Comparison of ENCODE assay signal across 12 cellular contexts in genomic region chr3:12393894-12394293, GRCh38.
DNase-seq lines count a peak whose midpoint lies in the region; ATAC-seq and TF ChIP-seq lines count a peak whose summit lies in the region.
"Had no signal": no experiment of that assay in that cellular context is flagged by ENCODE, and none has a peak within 500 bp of the region (broad histone marks: within the 10 kb centered on the region; RNA-seq: fewer than 3 reads in every experiment).

No MANE protein-coding gene starts in this region.

- H3K36me3 Mint-ChIP-seq in naive thymus-derived CD4-positive, alpha-beta T cell, result no peaks in the 10 kb centered on the region

- peaks cover 21 to 43% (median 26%) of the 10 kb centered on the region in 5 donors for H3K27me3 Mint-ChIP-seq in naive thymus-derived CD4-positive, alpha-beta T cell

- H3K4me3 ChIP-seq in NB4 (ENCODE audit: low read depth, low read length) (no peak overlapping the region), colonic mucosa (no peak overlapping the region)
- H3K4me3 ChIP-seq in naive thymus-derived CD4-positive, alpha-beta T cell (ENCODE audit: low read length), result no peak overlapping the region
- H3K4me3 ChIP-seq: suprapubic skin had no signal

- CTCF ChIA-PET in naive thymus-derived CD4-positive, alpha-beta T cell (lab: Charles Lee), result interaction anchor here (0.7 kb wide), 1 partner anchor 1132 kb away, joined by 3 read pairs; no protein-coding TSS in a partner anchor

- H3K27me3 ChIP-seq in colonic mucosa, result no peaks in the 10 kb centered on the region
- no peaks in the 10 kb centered on the region for H3K27me3 ChIP-seq in naive thymus-derived CD4-positive, alpha-beta T cell (ENCODE audit: control insufficient read depth in 2 of 2, insufficient read depth in 2 of 2, low read length in 2 of 2)
- H3K27me3 ChIP-seq: suprapubic skin had no signal

- TF ChIP-seq CTCF in NB4 (IDR thresholded peaks at IDR 0.05; ENCODE audit: low read depth, low read length) (no peak), colonic mucosa (IDR thresholded peaks at IDR 0.05) (no peak)

- H3K27ac ChIP-seq in colonic mucosa, result peak overlapping the region; percentile 26
- H3K27ac ChIP-seq in naive thymus-derived CD4-positive, alpha-beta T cell (ENCODE audit: low read depth, low read length), result no peak overlapping the region
- H3K27ac ChIP-seq: suprapubic skin, WERI-Rb-1 had no signal

- peaks cover 0 to 1% (median 0%) of the 10 kb centered on the region in 11 donors for H3K9me3 Mint-ChIP-seq in naive thymus-derived CD4-positive, alpha-beta T cell
- H3K9me3 Mint-ChIP-seq: activated naive CD8-positive, alpha-beta T cell treated with anti-CD3 and anti-CD28 coated beads, Interleukin-2, amount 10 ng/mL, durations not matched to agents 7 days and 5 days had no signal

- H3K4me1 ChIP-seq in colonic mucosa, result peaks cover 3% of the 10 kb centered on the region
- H3K4me1 ChIP-seq in naive thymus-derived CD4-positive, alpha-beta T cell (ENCODE audit: control insufficient read depth in 2 of 2, insufficient read depth in 2 of 2, low read length in 2 of 2), result no peaks in the 10 kb centered on the region

- no peaks in the 10 kb centered on the region for H3K9me3 ChIP-seq in colonic mucosa
- H3K9me3 ChIP-seq in naive thymus-derived CD4-positive, alpha-beta T cell (ENCODE audit: control insufficient read depth in 2 of 3, low read length in 3 of 3), result no peaks in the 10 kb centered on the region
- H3K9me3 ChIP-seq: suprapubic skin had no signal

- H3K4me1 Mint-ChIP-seq in naive thymus-derived CD4-positive, alpha-beta T cell, result peaks cover 0 to 15% (median 0%) of the 10 kb centered on the region in 7 donors

- no peak for TF ChIP-seq POLR2A in NB4 (IDR thresholded peaks at IDR 0.05; ENCODE audit: extremely low read depth, insufficient read length)

- H3K36me3 ChIP-seq in colonic mucosa, result no peaks in the 10 kb centered on the region
- H3K36me3 ChIP-seq in naive thymus-derived CD4-positive, alpha-beta T cell (ENCODE audit: control insufficient read depth in 2 of 3, insufficient read depth in 3 of 3, low read length in 3 of 3), result no peaks in the 10 kb centered on the region
- H3K36me3 ChIP-seq: suprapubic skin, WERI-Rb-1 had no signal

- DNase-seq in EL (peak; percentile 73), NB4 (ENCODE audit: low read depth) (peak; percentile 87), colonic mucosa (no peak), anterior cingulate cortex (lab: John Stamatoyannopoulos, UW) (no peak), middle frontal gyrus (ENCODE audit: extremely low spot score, low spot score) (no peak), DMS153 treated with DMSO at 0.1 percent for 48 hours (lab: John Stamatoyannopoulos, UW; ENCODE audit: unreplicated experiment) (no peak)
- DNase-seq in naive thymus-derived CD4-positive, alpha-beta T cell, result no peak
- DNase-seq: activated naive CD8-positive, alpha-beta T cell treated with anti-CD3 and anti-CD28 coated beads, Interleukin-2, amount 10 ng/mL, durations not matched to agents 7 days and 5 days; NCI-H82; WERI-Rb-1 had no signal

- no peak overlapping the region for H3K27ac Mint-ChIP-seq in naive thymus-derived CD4-positive, alpha-beta T cell
- H3K27ac Mint-ChIP-seq: activated naive CD8-positive, alpha-beta T cell treated with anti-CD3 and anti-CD28 coated beads, Interleukin-2, amount 10 ng/mL, durations not matched to agents 7 days and 5 days had no signal

- intact Hi-C loops in colonic mucosa (cut with DNase I), result no loop called here
- intact Hi-C loops in naive thymus-derived CD4-positive, alpha-beta T cell (cut with micrococcal nuclease), result no loop called here

- POLR2A ChIA-PET in naive thymus-derived CD4-positive, alpha-beta T cell (lab: Charles Lee), result no interaction called here

- peak; percentile 54 for ATAC-seq in naive thymus-derived CD4-positive, alpha-beta T cell
- no peak for ATAC-seq in HG02798 (IDR thresholded peaks at IDR 0.05; ENCODE audit: poor library complexity, unreplicated experiment)

- H3K9ac ChIP-seq in colonic mucosa (ENCODE audit: low read depth in 2 of 2, low read length in 2 of 2), result no peak overlapping the region

- H3K4me3 Mint-ChIP-seq in naive thymus-derived CD4-positive, alpha-beta T cell, result no peak overlapping the region
- H3K4me3 Mint-ChIP-seq: activated naive CD8-positive, alpha-beta T cell treated with anti-CD3 and anti-CD28 coated beads, Interleukin-2, amount 10 ng/mL, durations not matched to agents 7 days and 5 days had no signal

Comparison
In these comparisons a context has a peak if more than half of its experiments do, and no peak if none do; other contexts are left out.
1. DNase-seq: peak in EL (single experiment) and NB4 (single experiment); none in colonic mucosa (single experiment), naive thymus-derived CD4-positive, alpha-beta T cell (0 of 9), anterior cingulate cortex (0 of 58), middle frontal gyrus (single experiment) and DMS153 treated with DMSO at 0.1 percent for 48 hours (single experiment).